8 cellular contexts compared by ENCODE assay signal in genomic region chr4:53481586-53481985, GRCh38.
"Had no signal": no experiment of that assay in that cellular context is flagged by ENCODE, and none has a peak within 500 bp of the region (broad histone marks: within the 10 kb centered on the region; RNA-seq: fewer than 3 reads in every experiment).

No MANE protein-coding gene starts in this region.

- H3K9me3 ChIP-seq: HAP-1 had no signal

- DNase-seq: GOT3, H7, KG1 had no signal

- H3K36me3 ChIP-seq: HAP-1 had no signal

- H3K4me3 ChIP-seq: GM23248, HAP-1, K562 had no signal

- FAIRE-seq: HTR-8/SVneo, K562 had no signal

- H3K27ac ChIP-seq: HL-60 had no signal

- H3K4me1 ChIP-seq: HAP-1 had no signal

- H2AFZ ChIP-seq: GM23248 had no signal

- H3K9ac ChIP-seq: GM23248 had no signal
